ENCODE assay signal across 8 cellular contexts in genomic region chr10:27100800-27101347, GRCh38. TPM values are rescaled to one million over a fixed set of nuclear protein-coding genes. Genes with fewer than 3 reads are reported as not detected.
A peak's percentile ranks its signal among the peaks of the same experiment; 100 is the strongest.
DNase-seq lines count a peak whose midpoint lies in the region; ATAC-seq and TF ChIP-seq lines count a peak whose summit lies in the region.

No MANE protein-coding gene starts in this region.

- peaks cover 2% of the 10 kb centered on the region for H3K27me3 Mint-ChIP-seq in activated CD4-positive, alpha-beta memory T cell treated with anti-CD3 and anti-CD28 coated beads for 36 hours
- H3K27me3 Mint-ChIP-seq in progenitor cell of endocrine pancreas: no peaks in the 10 kb centered on the region

- TF ChIP-seq CTCF in fibroblast of the aortic adventitia (IDR thresholded peaks at IDR 0.05; ENCODE audit: insufficient read depth, low read length): no peak
- TF ChIP-seq CTCF in progenitor cell of endocrine pancreas (IDR thresholded peaks at IDR 0.05; ENCODE audit: unreplicated experiment): no peak

- H3K4me3 Mint-ChIP-seq in activated CD4-positive, alpha-beta memory T cell treated with anti-CD3 and anti-CD28 coated beads for 36 hours: peak overlapping the region; percentile 85
- H3K4me3 Mint-ChIP-seq in progenitor cell of endocrine pancreas (ENCODE audit: low read depth): peak overlapping the region; percentile 84

- H3K9me3 Mint-ChIP-seq in activated CD4-positive, alpha-beta memory T cell treated with anti-CD3 and anti-CD28 coated beads for 36 hours: peaks cover 3% of the 10 kb centered on the region
- no peaks in the 10 kb centered on the region for H3K9me3 Mint-ChIP-seq in progenitor cell of endocrine pancreas (ENCODE audit: low read depth)

- H3K4me3 ChIP-seq in BLaER1 treated with 17β-estradiol and CSF1 and Interleukin-3, amounts not matched to agents 10 nM and 100 nM: peak overlapping the region; percentile 61 to 87 (median 73)
- H3K4me3 ChIP-seq in fibroblast of the aortic adventitia (ENCODE audit: low read depth, low read length): peak overlapping the region; percentile 90

- intact Hi-C loops in activated CD4-positive, alpha-beta memory T cell treated with anti-CD3 and anti-CD28 coated beads for 36 hours (cut with micrococcal nuclease): loop anchor here (1.0 to 10.0 kb wide), 6 partner anchors 54 to 656 kb away; partner anchors contain the start of genes ABI1, ACBD5 and MASTL

- peak overlapping the region; percentile 69 to 96 (median 87) for H3K4me2 ChIP-seq in BLaER1 treated with 17β-estradiol and CSF1 and Interleukin-3, amounts not matched to agents 10 nM and 100 nM

- H3K4me1 Mint-ChIP-seq in activated CD4-positive, alpha-beta memory T cell treated with anti-CD3 and anti-CD28 coated beads for 36 hours (ENCODE audit: low read depth): peaks cover 44% of the 10 kb centered on the region
- peaks cover 8% of the 10 kb centered on the region for H3K4me1 Mint-ChIP-seq in progenitor cell of endocrine pancreas (ENCODE audit: low read depth)

- no peaks in the 10 kb centered on the region for H3K9me3 ChIP-seq in BLaER1 treated with 17β-estradiol and CSF1 and Interleukin-3, amounts not matched to agents 10 nM and 100 nM (replicated peaks in 1 of 11)

- CTCF ChIA-PET in activated CD4-positive, alpha-beta memory T cell treated with anti-CD3 and anti-CD28 coated beads for 36 hours (lab: Charles Lee): interaction anchor here (0.6 to 1.6 kb wide), 3 partner anchors 53 to 454 kb away, joined by 4 to 6 read pairs (median 4); partner anchors contain the start of gene YME1L1

- H4K20me1 ChIP-seq in BLaER1 treated with 17β-estradiol and CSF1 and Interleukin-3, amounts not matched to agents 10 nM and 100 nM: peaks cover 0 to 5% (median 0%) of the 10 kb centered on the region in 11 experiments; a peak in 1 of 22 replicates

- peak overlapping the region; percentile 78 to 93 (median 89) for H3K9ac ChIP-seq in BLaER1 treated with 17β-estradiol and CSF1 and Interleukin-3, amounts not matched to agents 10 nM and 100 nM

- POLR2A ChIA-PET in activated CD4-positive, alpha-beta memory T cell treated with anti-CD3 and anti-CD28 coated beads for 36 hours (lab: Charles Lee): interaction anchor here (1.1 to 3.6 kb wide), 3 partner anchors 54 to 142 kb away, joined by 4 to 27 read pairs (median 6); partner anchors contain the start of genes MASTL and YME1L1

- no peaks in the 10 kb centered on the region for H3K27me3 ChIP-seq in BLaER1 treated with 17β-estradiol and CSF1 and Interleukin-3, amounts not matched to agents 10 nM and 100 nM

- peaks cover 7% of the 10 kb centered on the region for H3K36me3 Mint-ChIP-seq in activated CD4-positive, alpha-beta memory T cell treated with anti-CD3 and anti-CD28 coated beads for 36 hours
- H3K36me3 Mint-ChIP-seq in progenitor cell of endocrine pancreas (ENCODE audit: insufficient read depth): peaks cover 5% of the 10 kb centered on the region

- H3K36me3 ChIP-seq in BLaER1 treated with 17β-estradiol and CSF1 and Interleukin-3, amounts not matched to agents 10 nM and 100 nM: peaks cover 1 to 13% (median 9%) of the 10 kb centered on the region in 11 experiments; a peak in 16 of 22 replicates

- H3K27ac Mint-ChIP-seq in activated CD4-positive, alpha-beta memory T cell treated with anti-CD3 and anti-CD28 coated beads for 36 hours: peak overlapping the region; percentile 95
- peak overlapping the region; percentile 96 for H3K27ac Mint-ChIP-seq in progenitor cell of endocrine pancreas

- H3K4me1 ChIP-seq in BLaER1 treated with 17β-estradiol and CSF1 and Interleukin-3, amounts not matched to agents 10 nM and 100 nM: peaks cover 15 to 25% (median 20%) of the 10 kb centered on the region in 10 experiments

- ATAC-seq in HG03354 (IDR thresholded peaks at IDR 0.05; ENCODE audit: poor library complexity, severe bottlenecking, unreplicated experiment): peak; percentile 10

- peak; percentile 55 for DNase-seq in activated CD4-positive, alpha-beta memory T cell treated with anti-CD3 and anti-CD28 coated beads for 36 hours
- DNase-seq in fibroblast of the aortic adventitia (ENCODE audit: low read depth) (no peak), progenitor cell of endocrine pancreas (ENCODE audit: low spot score, unreplicated experiment) (no peak), KG1 (lab: John Stamatoyannopoulos, UW) (no peak), NCI-H2029 (lab: John Stamatoyannopoulos, UW) (no peak), superior temporal gyrus (ENCODE audit: extremely low spot score) (no peak)

- peak overlapping the region in 10 of 11 experiments; percentile 78 to 92 (median 90); a peak in 20 of 22 replicates for H3K27ac ChIP-seq in BLaER1 treated with 17β-estradiol and CSF1 and Interleukin-3, amounts not matched to agents 10 nM and 100 nM

RNA-seq across cellular contexts. Expression of gene ANKRD26, which starts 0.6 kb away (rescaled TPM):
- total RNA-seq in activated CD4-positive, alpha-beta memory T cell treated with anti-CD3 and anti-CD28 coated beads for 36 hours: 1 to 10 TPM; 6.7 to 7.1 TPM
- total RNA-seq in fibroblast of the aortic adventitia (ENCODE audit: low replicate concordance) (10.1 and 16.0 TPM in 2 replicates), progenitor cell of endocrine pancreas (18.2 and 23.0 TPM in 2 replicates)

RNA-seq across cellular contexts. Expression of gene YME1L1, which starts 53.3 kb away (rescaled TPM):
- total RNA-seq in activated CD4-positive, alpha-beta memory T cell treated with anti-CD3 and anti-CD28 coated beads for 36 hours: 100 to 1,000 TPM; 115 to 119 TPM
- total RNA-seq in fibroblast of the aortic adventitia (ENCODE audit: low replicate concordance): 71.8 and 89.9 TPM in 2 replicates
- 108 and 111 TPM in 2 replicates for total RNA-seq in progenitor cell of endocrine pancreas

RNA-seq across cellular contexts. Expression of gene MASTL, which starts 54.3 kb away (rescaled TPM):
- total RNA-seq in activated CD4-positive, alpha-beta memory T cell treated with anti-CD3 and anti-CD28 coated beads for 36 hours: 10 to 100 TPM; 44.2 to 50.4 TPM
- total RNA-seq in fibroblast of the aortic adventitia (ENCODE audit: low replicate concordance) (16.4 and 36.2 TPM in 2 replicates), progenitor cell of endocrine pancreas (15.0 TPM in 2 replicates)
